In genomic region chr2:156329922-156330726, GRCh38 we compare ENCODE assay signal across 16 cellular contexts. TPM values are rescaled to one million over a fixed set of nuclear protein-coding genes. Genes with fewer than 3 reads are reported as not detected.
A peak's percentile ranks its signal among the peaks of the same experiment; 100 is the strongest.
DNase-seq lines count a peak whose midpoint lies in the region; ATAC-seq and TF ChIP-seq lines count a peak whose summit lies in the region.
"Had no signal": no experiment of that assay in that cellular context is flagged by ENCODE, and none has a peak within 500 bp of the region (broad histone marks: within the 10 kb centered on the region; RNA-seq: fewer than 3 reads in every experiment).

No MANE protein-coding gene starts in this region.

- no peak for ATAC-seq in IMR-90 (ENCODE audit: low read depth)
- ATAC-seq: gastroesophageal sphincter, K562 had no signal

- H4K20me1 ChIP-seq in IMR-90 (ENCODE audit: insufficient read depth, low read length): no peaks in the 10 kb centered on the region

- no peak overlapping the region for H4K8ac ChIP-seq in IMR-90 (ENCODE audit: low read depth in 2 of 2, low read length in 2 of 2)

- no peak overlapping the region for H4K5ac ChIP-seq in IMR-90 (ENCODE audit: low read depth, low read length)

- WGBS in IMR-90 (ENCODE audit: extremely low coverage in 2 of 2, insufficient read length in 1 of 2), 2 experiments: 57% methylated on average over 14 of the region's 23 CpGs; no CpG with 5 or more reads in 1 of the 2 experiments

- H2AK9ac ChIP-seq in IMR-90 (replicated peaks; ENCODE audit: low read depth, low read length, poor library complexity): no peak overlapping the region

- peaks cover 31% of the 10 kb centered on the region for H3K36me3 ChIP-seq in IMR-90 (ENCODE audit: control insufficient read depth, insufficient read depth, low read length)
- H3K36me3 ChIP-seq: breast epithelium had no signal

- H3K9ac ChIP-seq in IMR-90 (ENCODE audit: low read depth, low read length): no peak overlapping the region

- no peak overlapping the region for H2BK5ac ChIP-seq in IMR-90 (ENCODE audit: low read depth, low read length, poor library complexity, severe bottlenecking)

- H2AFZ ChIP-seq in IMR-90 (replicated peaks; ENCODE audit: low read length, poor library complexity): peak overlapping the region; percentile 36

- DNase-seq in G401 (ENCODE audit: low spot score) (peak; percentile 14), IMR-90 (no peak), endothelial cell (ENCODE audit: low spot score) (no peak), progenitor cell of endocrine pancreas (ENCODE audit: low spot score, unreplicated experiment) (no peak), NCI-H2029 treated with DMSO at 0.1 percent for 48 hours (lab: John Stamatoyannopoulos, UW) (no peak), islet precursor cell (no peak), epidermal melanocyte (ENCODE audit: insufficient read length, low spot score) (no peak)
- DNase-seq: NCI-H1417; NCI-H446 treated with DMSO at 0.1 percent for 48 hours; stimulated activated CD4-positive, alpha-beta T cell treated with anti-CD3 and anti-CD28 coated beads, Interleukin-4, amount 100 ng/mL, for 4 hours had no signal

- no peak overlapping the region for H2BK15ac ChIP-seq in IMR-90 (ENCODE audit: low read depth, low read length)

- H3K27ac Mint-ChIP-seq in endothelial cell (ENCODE audit: unreplicated experiment) (peak overlapping the region; percentile 0), progenitor cell of endocrine pancreas (peak overlapping the region; percentile 69)

- H3K4me3 ChIP-seq in IMR-90 (ENCODE audit: insufficient read depth, low read depth, low read length): no peak overlapping the region
- H3K4me3 ChIP-seq: K562, SK-N-MC had no signal

- dilution Hi-C loops in IMR-90 (cut with HindIII; ENCODE audit: low sequenced_read_pairs, unreplicated experiment): no loop called here

- H3K4me2 ChIP-seq in IMR-90 (ENCODE audit: low read depth, low read length): peak overlapping the region; percentile 20; the same call in 1 of the 2 replicates

- H3K4me1 Mint-ChIP-seq in endothelial cell (ENCODE audit: unreplicated experiment) (peaks cover 30% of the 10 kb centered on the region), progenitor cell of endocrine pancreas (ENCODE audit: low read depth) (peaks cover 15% of the 10 kb centered on the region)

- no peak overlapping the region for H4K91ac ChIP-seq in IMR-90 (ENCODE audit: insufficient read depth, low read depth, low read length)

- peaks cover 11 to 15% of the 10 kb centered on the region in 2 experiments; a peak in 3 of 4 replicates for H3K79me1 ChIP-seq in IMR-90 (ENCODE audit: low read depth in 1 of 2, low read length in 2 of 2)

- intact Hi-C loops in IMR-90 (cut with micrococcal nuclease): loop anchor here (5.0 to 10.0 kb wide), 3 partner anchors 135 to 953 kb away; no protein-coding TSS in a partner anchor

- H2AK5ac ChIP-seq in IMR-90 (ENCODE audit: low read depth, low read length): no peak overlapping the region

- H3K27me3 ChIP-seq in IMR-90 (ENCODE audit: control insufficient read depth, insufficient read depth, low read length): no peaks in the 10 kb centered on the region
- H3K27me3 ChIP-seq: breast epithelium, gastroesophageal sphincter had no signal

- POLR2A ChIA-PET in IMR-90 (lab: Charles Lee; ENCODE audit: unreplicated experiment): no interaction called here

- no peaks in the 10 kb centered on the region; the same call in none of the 2 replicates for H3K4me1 ChIP-seq in IMR-90 (ENCODE audit: control insufficient read depth, insufficient read depth, low read length)
- H3K4me1 ChIP-seq: breast epithelium had no signal

- H3K4ac ChIP-seq in IMR-90 (ENCODE audit: low read depth, low read length): no peak overlapping the region

- no TSS peak for BruUV-seq in IMR-90 (replicated peaks; lab: Mats Ljungman, UMichigan)

- no peak overlapping the region for H2BK120ac ChIP-seq in IMR-90 (ENCODE audit: low read depth, low read length)

- H2BK20ac ChIP-seq in IMR-90 (ENCODE audit: low read depth, low read length): no peak overlapping the region

- no peak overlapping the region for H3K4me3 Mint-ChIP-seq in endothelial cell (ENCODE audit: unreplicated experiment)
- H3K4me3 Mint-ChIP-seq in progenitor cell of endocrine pancreas (ENCODE audit: low read depth): peak overlapping the region; percentile 49

- H3K9me3 Mint-ChIP-seq in endothelial cell (ENCODE audit: unreplicated experiment): no peaks in the 10 kb centered on the region
- H3K9me3 Mint-ChIP-seq in progenitor cell of endocrine pancreas (ENCODE audit: low read depth): no peaks in the 10 kb centered on the region

- no peaks in the 10 kb centered on the region for H3K9me1 ChIP-seq in IMR-90 (ENCODE audit: insufficient read depth, low read length)

- H3K14ac ChIP-seq in IMR-90 (replicated peaks; ENCODE audit: low read depth, low read length): no peak overlapping the region

- no peak for TF ChIP-seq RAD21 in IMR-90 (IDR thresholded peaks at IDR 0.05; ENCODE audit: low read length)

- H3K23ac ChIP-seq in IMR-90 (ENCODE audit: low read depth, low read length): no peak overlapping the region

- peak; percentile 27; the same call in 1 of the 2 replicates for TF ChIP-seq POLR2A in IMR-90 (IDR thresholded peaks at IDR 0.05; ENCODE audit: low read depth, low read length)

- peaks cover 11% of the 10 kb centered on the region for H3K36me3 Mint-ChIP-seq in endothelial cell (ENCODE audit: low read depth, unreplicated experiment)
- peaks cover 37% of the 10 kb centered on the region for H3K36me3 Mint-ChIP-seq in progenitor cell of endocrine pancreas (ENCODE audit: insufficient read depth)

- no peaks in the 10 kb centered on the region for H3K9me3 ChIP-seq in IMR-90 (ENCODE audit: control insufficient read depth, insufficient read depth, low read length)
- H3K9me3 ChIP-seq: breast epithelium, gastroesophageal sphincter, sigmoid colon had no signal

- in situ Hi-C loops in G401 (cut with HindIII; ENCODE audit: low sequenced_read_pairs) (no loop called here), IMR-90 (cut with MboI; ENCODE audit: low sequenced_read_pairs) (loop anchor here (5.0 to 25.0 kb wide), 4 partner anchors 257 to 1532 kb away; no protein-coding TSS in a partner anchor)

- H3K27me3 Mint-ChIP-seq in endothelial cell (ENCODE audit: unreplicated experiment) (peaks cover 34% of the 10 kb centered on the region), progenitor cell of endocrine pancreas (peaks cover 21% of the 10 kb centered on the region)

- H3K56ac ChIP-seq in IMR-90 (ENCODE audit: extremely low read depth, insufficient read depth, low read length): no peak overlapping the region

- TF ChIP-seq CTCF in IMR-90 (conservative IDR thresholded peaks at IDR 0.05; ENCODE audit: low read depth, low read length) (no peak), endothelial cell (IDR thresholded peaks at IDR 0.05; ENCODE audit: unreplicated experiment) (no peak), progenitor cell of endocrine pancreas (IDR thresholded peaks at IDR 0.05; ENCODE audit: unreplicated experiment) (no peak)

- no peak overlapping the region for H3K27ac ChIP-seq in IMR-90 (ENCODE audit: insufficient read depth, low read length)
- H3K27ac ChIP-seq: breast epithelium, sigmoid colon, SK-N-MC, VCaP had no signal

- H3K18ac ChIP-seq in IMR-90 (ENCODE audit: low read depth, low read length): no peak overlapping the region

- CTCF ChIA-PET in IMR-90 (lab: Yijun Ruan, JAX): interaction anchor here (0.5 kb wide), 1 partner anchor 10 kb away, joined by 4 read pairs; no protein-coding TSS in a partner anchor

TF ChIP-seq in IMR-90, 13 proteins besides CTCF, POLR2A, EP300 and RAD21:
- TF ChIP-seq CHD1 (IDR thresholded peaks at IDR 0.05; ENCODE audit: low read depth, low read length): no peak
- TF ChIP-seq RCOR1 (IDR thresholded peaks at IDR 0.05; ENCODE audit: insufficient replicate concordance, low read length): no peak
- no peak for TF ChIP-seq MAZ (IDR thresholded peaks at IDR 0.05; ENCODE audit: borderline replicate concordance, low read depth, low read length)
- TF ChIP-seq, protein P1, sequence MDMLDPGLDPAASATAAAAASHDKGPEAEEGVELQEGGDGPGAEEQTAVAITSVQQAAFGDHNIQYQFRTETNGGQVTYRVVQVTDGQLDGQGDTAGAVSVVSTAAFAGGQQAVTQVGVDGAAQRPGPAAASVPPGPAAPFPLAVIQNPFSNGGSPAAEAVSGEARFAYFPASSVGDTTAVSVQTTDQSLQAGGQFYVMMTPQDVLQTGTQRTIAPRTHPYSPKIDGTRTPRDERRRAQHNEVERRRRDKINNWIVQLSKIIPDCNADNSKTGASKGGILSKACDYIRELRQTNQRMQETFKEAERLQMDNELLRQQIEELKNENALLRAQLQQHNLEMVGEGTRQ (IDR thresholded peaks at IDR 0.05; ENCODE audit: low read depth, low read length): no peak
- TF ChIP-seq, protein P2, sequence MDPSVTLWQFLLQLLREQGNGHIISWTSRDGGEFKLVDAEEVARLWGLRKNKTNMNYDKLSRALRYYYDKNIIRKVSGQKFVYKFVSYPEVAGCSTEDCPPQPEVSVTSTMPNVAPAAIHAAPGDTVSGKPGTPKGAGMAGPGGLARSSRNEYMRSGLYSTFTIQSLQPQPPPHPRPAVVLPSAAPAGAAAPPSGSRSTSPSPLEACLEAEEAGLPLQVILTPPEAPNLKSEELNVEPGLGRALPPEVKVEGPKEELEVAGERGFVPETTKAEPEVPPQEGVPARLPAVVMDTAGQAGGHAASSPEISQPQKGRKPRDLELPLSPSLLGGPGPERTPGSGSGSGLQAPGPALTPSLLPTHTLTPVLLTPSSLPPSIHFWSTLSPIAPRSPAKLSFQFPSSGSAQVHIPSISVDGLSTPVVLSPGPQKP (IDR thresholded peaks at IDR 0.05; ENCODE audit: borderline replicate concordance, low read depth, low read length): no peak
- TF ChIP-seq CEBPB (IDR thresholded peaks at IDR 0.05; ENCODE audit: low read depth, low read length): no peak
- no peak for TF ChIP-seq MAFK (IDR thresholded peaks at IDR 0.05; ENCODE audit: low read depth, low read length)
- no peak for TF ChIP-seq BHLHE40 (IDR thresholded peaks at IDR 0.05; ENCODE audit: low read depth, low read length)
- TF ChIP-seq NFE2L2 (IDR thresholded peaks at IDR 0.05; ENCODE audit: low read depth, low read length): no peak
- no peak for TF ChIP-seq RFX5 (IDR thresholded peaks at IDR 0.05; ENCODE audit: low read depth, low read length)
- TF ChIP-seq SMC3 (IDR thresholded peaks at IDR 0.05; ENCODE audit: low read depth, low read length): no peak
- no peak for TF ChIP-seq MXI1 (IDR thresholded peaks at IDR 0.05; ENCODE audit: borderline replicate concordance, low read depth, low read length)
- TF ChIP-seq FOS (IDR thresholded peaks at IDR 0.05; ENCODE audit: low read depth, low read length): no peak

RNA-seq across cellular contexts. Expression of gene NR4A2, which starts 2.4 kb away (rescaled TPM):
- not detected in 2 replicates for total RNA-seq in G401 (2014; rRNA removed; shearing (Covaris generic))
- total RNA-seq in IMR-90 (2012; rRNA removed) (0.72 and 2.8 TPM in 2 replicates), endothelial cell (ENCODE audit: unreplicated experiment) (3.9 TPM), progenitor cell of endocrine pancreas (7.9 and 8.3 TPM in 2 replicates)
- polyA plus RNA-seq in IMR-90 (2012; rRNA removed): 2.3 and 13.6 TPM in 2 replicates
- 6.8 and 32.0 TPM in 2 replicates for polyA plus RNA-seq in IMR-90 (2012; cell fraction: cytosol; rRNA removed)
- 258 and 476 TPM in 2 replicates for polyA plus RNA-seq in IMR-90 (2012; cell fraction: nucleus; rRNA removed; ENCODE audit: low replicate concordance)
